ENCODE assay signal across 19 cellular contexts in genomic region chr17:28468781-28469180, GRCh38. TPM values are rescaled to one million over a fixed set of nuclear protein-coding genes. Genes with fewer than 3 reads are reported as not detected.
DNase-seq lines count a peak whose midpoint lies in the region; ATAC-seq, FAIRE-seq and TF ChIP-seq lines count a peak whose summit lies in the region.
"Had no signal": no experiment of that assay in that cellular context is flagged by ENCODE, and none has a peak within 500 bp of the region (broad histone marks: within the 10 kb centered on the region; RNA-seq: fewer than 3 reads in every experiment).

No MANE protein-coding gene starts in this region.

- peaks cover 6% of the 10 kb centered on the region for H3K4me1 ChIP-seq in left ventricle myocardium inferior

- no peaks in the 10 kb centered on the region for H3K36me3 Mint-ChIP-seq in activated CD4-positive, alpha-beta T cell treated with anti-CD3 and anti-CD28 coated beads, Interleukin-2, amount 10 ng/mL, durations not matched to agents 24 days and 14 days (ENCODE audit: low read depth)
- H3K36me3 Mint-ChIP-seq: activated naive CD4-positive, alpha-beta T cell treated with anti-CD3 and anti-CD28 coated beads, Interleukin-2, amount 10 ng/mL, durations not matched to agents 7 days and 5 days had no signal

- H3K27ac ChIP-seq in left ventricle myocardium inferior (replicated peaks), result no peak overlapping the region

- no peaks in the 10 kb centered on the region for H3K36me3 ChIP-seq in left ventricle myocardium inferior

- H3K4me3 ChIP-seq in left ventricle myocardium inferior, result no peak overlapping the region

- ATAC-seq in HG03108 (IDR thresholded peaks at IDR 0.05; ENCODE audit: unreplicated experiment) (peak; percentile 85), HG03135 (IDR thresholded peaks at IDR 0.05; ENCODE audit: unreplicated experiment) (no peak)

- H3K4me1 Mint-ChIP-seq in activated CD4-positive, alpha-beta T cell treated with anti-CD3 and anti-CD28 coated beads, Interleukin-2, amount 10 ng/mL, durations not matched to agents 24 days and 14 days, result peaks cover 20% of the 10 kb centered on the region

- no peak for DNase-seq in activated CD4-positive, alpha-beta T cell treated with anti-CD3 and anti-CD28 coated beads, Interleukin-2, amount 10 ng/mL, durations not matched to agents 24 days and 14 days
- DNase-seq in activated CD4-positive, alpha-beta T cell treated with anti-CD3 and anti-CD28 coated beads, Interleukin-2, amount 50 U/mL, for 1 hour, result no peak
- DNase-seq in GM19239 (ENCODE audit: insufficient read length, low spot score), result peak; percentile 49
- DNase-seq in fibroblast of peridontal ligament (ENCODE audit: extremely low read depth), result peak; percentile 3
- no peak for DNase-seq in anterior cingulate cortex (lab: John Stamatoyannopoulos, UW)
- DNase-seq in left ventricle myocardium inferior, result no peak
- DNase-seq: activated CD4-positive, alpha-beta T cell treated with anti-CD3 and anti-CD28 coated beads, Interleukin-2, amount 10 ng/mL, durations not matched to agents 7 days and 5 days; activated naive CD4-positive, alpha-beta T cell treated with anti-CD3 and anti-CD28 coated beads, Interleukin-2, amount 10 ng/mL, durations not matched to agents 7 days and 5 days; DMS153; kidney; NCI-H226; stimulated activated CD4-positive, alpha-beta T cell treated with anti-CD3 and anti-CD28 coated beads, Interleukin-1b, Interleukin-23, amount 100 ng/mL, for 48 hours had no signal

- H3K27me3 ChIP-seq in left ventricle myocardium inferior (ENCODE audit: low read depth), result peaks cover 73% of the 10 kb centered on the region

- intact Hi-C loops in activated CD4-positive, alpha-beta T cell treated with anti-CD3 and anti-CD28 coated beads, Interleukin-2, amount 10 ng/mL, durations not matched to agents 24 days and 14 days (cut with micrococcal nuclease), result no loop called here
- intact Hi-C loops in left ventricle myocardium inferior (cut with micrococcal nuclease), result no loop called here

- H3K27me3 Mint-ChIP-seq in activated CD4-positive, alpha-beta T cell treated with anti-CD3 and anti-CD28 coated beads, Interleukin-2, amount 10 ng/mL, durations not matched to agents 24 days and 14 days, result peaks cover 14% of the 10 kb centered on the region

- TF ChIP-seq CTCF in left ventricle myocardium inferior (IDR thresholded peaks at IDR 0.05; ENCODE audit: borderline replicate concordance), result no peak

- no peaks in the 10 kb centered on the region for H3K9me3 Mint-ChIP-seq in activated CD4-positive, alpha-beta T cell treated with anti-CD3 and anti-CD28 coated beads, Interleukin-2, amount 10 ng/mL, durations not matched to agents 24 days and 14 days
- H3K9me3 Mint-ChIP-seq: activated CD4-positive, alpha-beta T cell treated with anti-CD3 and anti-CD28 coated beads, Interleukin-2, amount 10 ng/mL, durations not matched to agents 7 days and 5 days; activated naive CD4-positive, alpha-beta T cell treated with anti-CD3 and anti-CD28 coated beads, Interleukin-2, amount 10 ng/mL, durations not matched to agents 7 days and 5 days; central memory CD8-positive, alpha-beta T cell had no signal

- peak; percentile 74 for FAIRE-seq in GM19239 (lab: Jason Lieb, UNC)
- FAIRE-seq: endothelial cell of umbilical vein, kidney had no signal

- H3K27ac Mint-ChIP-seq in activated CD4-positive, alpha-beta T cell treated with anti-CD3 and anti-CD28 coated beads, Interleukin-2, amount 10 ng/mL, durations not matched to agents 24 days and 14 days, result peak overlapping the region; percentile 51
- H3K27ac Mint-ChIP-seq: activated CD4-positive, alpha-beta T cell treated with anti-CD3 and anti-CD28 coated beads, Interleukin-2, amount 10 ng/mL, durations not matched to agents 7 days and 5 days; activated naive CD4-positive, alpha-beta T cell treated with anti-CD3 and anti-CD28 coated beads, Interleukin-2, amount 10 ng/mL, durations not matched to agents 7 days and 5 days had no signal

- no peaks in the 10 kb centered on the region for H3K9me3 ChIP-seq in left ventricle myocardium inferior (replicated peaks)

- no peak overlapping the region for H3K4me3 Mint-ChIP-seq in activated CD4-positive, alpha-beta T cell treated with anti-CD3 and anti-CD28 coated beads, Interleukin-2, amount 10 ng/mL, durations not matched to agents 24 days and 14 days
- H3K4me3 Mint-ChIP-seq: activated CD4-positive, alpha-beta T cell treated with anti-CD3 and anti-CD28 coated beads, Interleukin-2, amount 10 ng/mL, durations not matched to agents 7 days and 5 days; activated naive CD4-positive, alpha-beta T cell treated with anti-CD3 and anti-CD28 coated beads, Interleukin-2, amount 10 ng/mL, durations not matched to agents 7 days and 5 days; central memory CD8-positive, alpha-beta T cell had no signal

RNA-seq across cellular contexts. Expression of gene SLC13A2, which starts 4.7 kb away (rescaled TPM):
- total RNA-seq in activated CD4-positive, alpha-beta T cell treated with anti-CD3 and anti-CD28 coated beads, Interleukin-2, amount 10 ng/mL, durations not matched to agents 24 days and 14 days, result not detected in 2 replicates
- total RNA-seq in left ventricle myocardium inferior, result not detected
- total RNA-seq: activated CD4-positive, alpha-beta T cell treated with anti-CD3 and anti-CD28 coated beads, Interleukin-2, amount 10 ng/mL, durations not matched to agents 7 days and 5 days; endothelial cell of umbilical vein; glomerular endothelial cell; MCF 10A; T-helper 1 cell treated with Interleukin-12 subunit alpha and Interleukin-12 subunit beta and Interleukin-4 antibody, amounts not matched to agents 30 ng/mL and 1 ng/mL, for 36 hours had no signal

RNA-seq across cellular contexts. Expression of gene FOXN1, which starts 37.4 kb away (rescaled TPM):
- not detected in 2 replicates for total RNA-seq in activated CD4-positive, alpha-beta T cell treated with anti-CD3 and anti-CD28 coated beads, Interleukin-2, amount 10 ng/mL, durations not matched to agents 24 days and 14 days
- not detected for total RNA-seq in left ventricle myocardium inferior
- total RNA-seq: activated CD4-positive, alpha-beta T cell treated with anti-CD3 and anti-CD28 coated beads, Interleukin-2, amount 10 ng/mL, durations not matched to agents 7 days and 5 days; endothelial cell of umbilical vein; glomerular endothelial cell; kidney; MCF 10A; T-helper 1 cell treated with Interleukin-12 subunit alpha and Interleukin-12 subunit beta and Interleukin-4 antibody, amounts not matched to agents 30 ng/mL and 1 ng/mL, for 36 hours had no signal

Comparison
In these comparisons a context has a peak if more than half of its experiments do, and no peak if none do; other contexts are left out.
1. DNase-seq: peak in GM19239 (single experiment) and fibroblast of peridontal ligament (single experiment); none in activated CD4-positive, alpha-beta T cell treated with anti-CD3 and anti-CD28 coated beads, Interleukin-2, amount 10 ng/mL, durations not matched to agents 24 days and 14 days (single experiment), activated CD4-positive, alpha-beta T cell treated with anti-CD3 and anti-CD28 coated beads, Interleukin-2, amount 50 U/mL, for 1 hour (single experiment), anterior cingulate cortex (0 of 58) and left ventricle myocardium inferior (single experiment).